1 cellular context compared by ENCODE assay signal in the genomic region with DNA sequence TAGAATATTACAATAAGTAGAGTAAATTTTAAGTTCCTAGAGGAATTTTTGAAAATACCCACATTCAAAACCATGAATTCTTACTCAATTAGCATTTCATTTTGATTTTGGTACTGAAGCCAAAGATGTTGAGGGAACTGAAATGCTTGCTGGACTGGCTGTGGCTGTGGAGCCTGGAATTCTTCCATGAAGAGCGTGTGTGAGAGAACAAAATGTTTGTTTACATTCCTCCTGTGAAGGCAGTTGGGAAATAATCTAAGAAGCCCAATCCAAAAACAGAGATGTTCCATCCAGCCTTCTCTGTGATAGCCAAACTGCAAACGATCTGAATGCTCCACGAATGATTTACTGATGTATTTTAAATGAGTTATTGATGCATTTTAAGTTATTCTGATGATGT.
TF ChIP-seq lines count a peak whose summit lies in the region.

No MANE protein-coding gene starts in this region.

TF ChIP-seq in HepG2, 621 proteins besides CTCF, POLR2A, EP300 and RAD21:
- no peak for TF ChIP-seq TBX3 (IDR thresholded peaks at IDR 0.05; ENCODE audit: borderline replicate concordance)
- TF ChIP-seq ZNF660 (CRISPR knock-in tag; IDR thresholded peaks at IDR 0.05; ENCODE audit: borderline replicate concordance, low read depth): no peak
- peak; percentile 32; the same call in 1 of the 2 replicates for TF ChIP-seq FOXA3 (CRISPR knock-in tag; IDR thresholded peaks at IDR 0.05)
